21 cellular contexts compared by ENCODE assay signal in genomic region chr4:173801361-173801760, GRCh38.
"Had no signal": no experiment of that assay in that cellular context is flagged by ENCODE, and none has a peak within 500 bp of the region (broad histone marks: within the 10 kb centered on the region; RNA-seq: fewer than 3 reads in every experiment).

No MANE protein-coding gene starts in this region.

- H3K9me3 ChIP-seq: colonic mucosa, neutrophil, psoas muscle, upper lobe of left lung, vagina had no signal

- H3K4me1 Mint-ChIP-seq: naive B cell, nephron had no signal

- H3K27me3 Mint-ChIP-seq: naive B cell had no signal

- H3K9me3 Mint-ChIP-seq: endodermal cell, nephron had no signal

- H3K4me3 ChIP-seq: colonic mucosa, lung, psoas muscle, skin epidermis, upper lobe of left lung, vagina had no signal

- H3K27ac ChIP-seq: colonic mucosa, foreskin keratinocyte, neutrophil, psoas muscle, skin epidermis, upper lobe of left lung, vagina had no signal

- DNase-seq: colonic mucosa; dermis blood vessel endothelial cell; endodermal cell; erythroblast; foreskin keratinocyte; left colon; left ventricle myocardium superior; mesenchymal stem cell; midbrain; naive B cell; psoas muscle; retina; stimulated activated CD4-positive, alpha-beta T cell treated with anti-CD3 and anti-CD28 coated beads, Interleukin-12 subunit alpha, Interleukin-12 subunit beta, amount 100 ng/mL, for 4 hours; stimulated activated naive CD4-positive, alpha-beta T cell; upper lobe of left lung had no signal

- H3K27ac Mint-ChIP-seq: endodermal cell, naive B cell, nephron had no signal

- H3K4me3 Mint-ChIP-seq: endodermal cell, naive B cell, nephron had no signal

- H3K27me3 ChIP-seq: colonic mucosa, foreskin keratinocyte, neutrophil, upper lobe of left lung, vagina had no signal

- H3K36me3 ChIP-seq: colonic mucosa, neutrophil, upper lobe of left lung, vagina had no signal

- H3K36me3 Mint-ChIP-seq: naive B cell had no signal

- H3K4me1 ChIP-seq: colonic mucosa, foreskin keratinocyte, psoas muscle, upper lobe of left lung, vagina had no signal

- ATAC-seq: foreskin keratinocyte, left colon, left ventricle myocardium superior, psoas muscle, sciatic nerve had no signal
